ENCODE assay signal across 8 cellular contexts in the genomic region with DNA sequence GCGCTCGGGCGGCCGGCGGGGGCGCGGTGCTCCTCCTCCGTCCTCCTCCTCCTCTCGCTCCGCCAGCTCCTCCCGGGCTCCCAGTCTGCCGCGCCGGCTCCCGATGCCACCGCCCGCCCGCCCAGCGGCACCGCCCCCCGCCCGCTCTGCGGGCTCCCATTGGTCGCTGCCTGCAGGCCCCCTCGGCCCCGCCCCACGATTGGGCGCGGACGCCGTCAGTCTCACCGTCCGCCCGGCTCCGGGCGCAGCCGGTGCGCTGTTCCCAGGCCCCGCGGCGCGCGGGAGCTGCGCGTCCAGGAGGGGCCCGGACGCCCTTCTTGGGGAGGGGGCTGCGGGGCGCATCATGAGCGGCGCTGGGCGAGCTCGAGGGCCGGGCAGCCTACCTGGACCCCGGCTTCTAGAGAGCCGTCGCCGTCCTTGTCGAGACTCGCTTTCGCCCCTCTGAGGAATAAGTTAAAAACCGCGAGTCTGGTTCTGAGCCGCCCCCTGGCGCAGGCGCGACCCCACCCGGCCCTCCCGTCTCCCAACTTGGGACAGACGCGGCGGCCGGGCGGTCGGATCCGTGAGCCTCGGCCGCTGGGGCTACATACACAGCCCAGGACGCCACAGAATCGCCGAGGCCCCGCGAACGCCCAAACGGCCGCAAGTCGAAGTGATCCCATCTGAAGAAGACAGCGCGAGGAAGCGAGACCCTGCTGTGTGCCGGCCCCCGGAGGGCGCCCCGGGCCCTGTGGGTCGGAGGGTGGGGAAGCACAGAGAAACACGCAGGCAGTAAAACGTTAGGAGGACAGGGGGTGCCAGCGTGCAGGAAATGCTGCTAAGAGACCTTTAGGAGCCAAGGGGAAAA. TPM values are rescaled to one million over a fixed set of nuclear protein-coding genes. Genes with fewer than 3 reads are reported as not detected.
DNase-seq lines count a peak whose midpoint lies in the region; ATAC-seq lines count a peak whose summit lies in the region.

A gene with protein sequence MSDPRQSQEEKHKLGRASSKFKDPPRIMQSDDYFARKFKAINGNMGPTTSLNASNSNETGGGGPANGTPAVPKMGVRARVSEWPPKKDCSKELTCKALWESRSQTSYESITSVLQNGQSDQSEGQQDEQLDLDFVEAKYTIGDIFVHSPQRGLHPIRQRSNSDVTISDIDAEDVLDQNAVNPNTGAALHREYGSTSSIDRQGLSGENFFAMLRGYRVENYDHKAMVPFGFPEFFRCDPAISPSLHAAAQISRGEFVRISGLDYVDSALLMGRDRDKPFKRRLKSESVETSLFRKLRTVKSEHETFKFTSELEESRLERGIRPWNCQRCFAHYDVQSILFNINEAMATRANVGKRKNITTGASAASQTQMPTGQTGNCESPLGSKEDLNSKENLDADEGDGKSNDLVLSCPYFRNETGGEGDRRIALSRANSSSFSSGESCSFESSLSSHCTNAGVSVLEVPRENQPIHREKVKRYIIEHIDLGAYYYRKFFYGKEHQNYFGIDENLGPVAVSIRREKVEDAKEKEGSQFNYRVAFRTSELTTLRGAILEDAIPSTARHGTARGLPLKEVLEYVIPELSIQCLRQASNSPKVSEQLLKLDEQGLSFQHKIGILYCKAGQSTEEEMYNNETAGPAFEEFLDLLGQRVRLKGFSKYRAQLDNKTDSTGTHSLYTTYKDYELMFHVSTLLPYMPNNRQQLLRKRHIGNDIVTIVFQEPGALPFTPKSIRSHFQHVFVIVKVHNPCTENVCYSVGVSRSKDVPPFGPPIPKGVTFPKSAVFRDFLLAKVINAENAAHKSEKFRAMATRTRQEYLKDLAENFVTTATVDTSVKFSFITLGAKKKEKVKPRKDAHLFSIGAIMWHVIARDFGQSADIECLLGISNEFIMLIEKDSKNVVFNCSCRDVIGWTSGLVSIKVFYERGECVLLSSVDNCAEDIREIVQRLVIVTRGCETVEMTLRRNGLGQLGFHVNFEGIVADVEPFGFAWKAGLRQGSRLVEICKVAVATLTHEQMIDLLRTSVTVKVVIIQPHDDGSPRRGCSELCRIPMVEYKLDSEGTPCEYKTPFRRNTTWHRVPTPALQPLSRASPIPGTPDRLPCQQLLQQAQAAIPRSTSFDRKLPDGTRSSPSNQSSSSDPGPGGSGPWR (N-terminal part only) (minus strand): TSS at position 87 of the 847 bp plus-strand sequence. CDS start 114,794 bp downstream, outside the sequence.

- peak; percentile 100 for DNase-seq in AG08395 (ENCODE audit: low spot score)
- peak; percentile 95 for DNase-seq in NCI-H345 (lab: John Stamatoyannopoulos, UW)
- peak; percentile 89 for DNase-seq in activated CD4-positive, alpha-beta T cell treated with anti-CD3 and anti-CD28 coated beads for 48 hours
- DNase-seq in cortex of kidney (lab: John Stamatoyannopoulos, UW), result peak; percentile 56
- DNase-seq in left lobe of liver (ENCODE audit: low spot score), result peak; percentile 97
- peak; percentile 82 for DNase-seq in stimulated activated CD4-positive, alpha-beta T cell treated with anti-CD3 and anti-CD28 coated beads, Interleukin-1b, Interleukin-23, amount 100 ng/mL, for 48 hours

- ATAC-seq in GM19023 (IDR thresholded peaks at IDR 0.05; ENCODE audit: unreplicated experiment), result peak; percentile 99
- ATAC-seq in HG03280 (IDR thresholded peaks at IDR 0.05; ENCODE audit: unreplicated experiment), result peak; percentile 99
- ATAC-seq in left lobe of liver, result peak; percentile 94

RNA-seq across cellular contexts. Expression of the gene that starts here (rescaled TPM):
- total RNA-seq in left lobe of liver, result 3.0 TPM

Comparison
In these comparisons a context has a peak if more than half of its experiments do, and no peak if none do; other contexts are left out.
1. Peak in every context shown above with its lines: DNase-seq and ATAC-seq.